18 cellular contexts compared by ENCODE assay signal in the genomic region with DNA sequence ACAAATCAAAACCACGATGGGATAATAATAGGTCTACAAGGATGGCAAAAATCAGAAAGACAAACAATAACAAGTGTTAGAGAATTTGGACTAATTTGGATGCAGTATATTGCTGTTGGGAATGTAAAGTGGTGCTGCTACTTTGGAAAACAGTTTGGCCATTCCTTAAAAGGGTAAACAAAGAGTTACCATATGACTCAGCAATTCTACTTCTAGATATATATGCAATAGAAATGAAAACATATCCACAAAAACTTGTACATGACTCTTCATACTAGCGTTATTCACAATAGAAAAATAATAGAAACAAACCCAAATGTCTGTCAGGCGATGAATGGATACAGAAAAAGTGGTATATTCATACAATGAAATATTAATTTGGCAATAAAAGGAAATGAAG. TPM values are rescaled to one million over a fixed set of nuclear protein-coding genes. Genes with fewer than 3 reads are reported as not detected.
DNase-seq lines count a peak whose midpoint lies in the region; ATAC-seq and TF ChIP-seq lines count a peak whose summit lies in the region.
"Had no signal": no experiment of that assay in that cellular context is flagged by ENCODE, and none has a peak within 500 bp of the region (broad histone marks: within the 10 kb centered on the region; RNA-seq: fewer than 3 reads in every experiment).

No MANE protein-coding gene starts in this region.

- intact Hi-C loops in activated naive CD4-positive, alpha-beta T cell treated with anti-CD3 and anti-CD28 coated beads for 36 hours (cut with micrococcal nuclease), result no loop called here
- intact Hi-C loops in gastrocnemius medialis (cut with DNase I; ENCODE audit: low total_unique reads), result no loop called here

- in situ Hi-C loops in gastrocnemius medialis (cut with MboI; ENCODE audit: low sequenced_read_pairs in 4 of 4), result no loop called here

- no peaks in the 10 kb centered on the region for H3K27me3 ChIP-seq in gastrocnemius medialis
- H3K27me3 ChIP-seq: suprapubic skin had no signal

- H3K27me3 Mint-ChIP-seq in activated naive CD4-positive, alpha-beta T cell treated with anti-CD3 and anti-CD28 coated beads, Interleukin-2, amount 10 ng/mL, durations not matched to agents 7 days and 5 days, result no peaks in the 10 kb centered on the region
- no peaks in the 10 kb centered on the region for H3K27me3 Mint-ChIP-seq in activated naive CD4-positive, alpha-beta T cell treated with anti-CD3 and anti-CD28 coated beads for 36 hours (ENCODE audit: low read depth)
- no peaks in the 10 kb centered on the region for H3K27me3 Mint-ChIP-seq in chondrocyte (ENCODE audit: low read depth)
- H3K27me3 Mint-ChIP-seq: central memory CD8-positive, alpha-beta T cell; T-helper 17 cell had no signal

- peaks cover 26% of the 10 kb centered on the region for H3K4me1 Mint-ChIP-seq in activated naive CD4-positive, alpha-beta T cell treated with anti-CD3 and anti-CD28 coated beads, Interleukin-2, amount 10 ng/mL, durations not matched to agents 7 days and 5 days
- H3K4me1 Mint-ChIP-seq in activated naive CD4-positive, alpha-beta T cell treated with anti-CD3 and anti-CD28 coated beads for 36 hours (ENCODE audit: low read depth), result no peaks in the 10 kb centered on the region
- peaks cover 14% of the 10 kb centered on the region for H3K4me1 Mint-ChIP-seq in chondrocyte (ENCODE audit: low read depth)
- H3K4me1 Mint-ChIP-seq: central memory CD8-positive, alpha-beta T cell; T-helper 17 cell had no signal

- TF ChIP-seq CTCF in chondrocyte (IDR thresholded peaks at IDR 0.05) (no peak), gastrocnemius medialis (IDR thresholded peaks at IDR 0.05 in 4 of 5, conservative IDR thresholded peaks at IDR 0.05 in 1 of 5) (no peak)

- peak overlapping the region; percentile 51 to 66 (median 59) for H3K27ac ChIP-seq in gastrocnemius medialis
- H3K27ac ChIP-seq: suprapubic skin had no signal

- no peak overlapping the region for H3K4me3 Mint-ChIP-seq in activated naive CD4-positive, alpha-beta T cell treated with anti-CD3 and anti-CD28 coated beads, Interleukin-2, amount 10 ng/mL, durations not matched to agents 7 days and 5 days
- no peak overlapping the region for H3K4me3 Mint-ChIP-seq in activated naive CD4-positive, alpha-beta T cell treated with anti-CD3 and anti-CD28 coated beads for 36 hours
- no peak overlapping the region for H3K4me3 Mint-ChIP-seq in chondrocyte (ENCODE audit: unreplicated experiment)
- H3K4me3 Mint-ChIP-seq: central memory CD8-positive, alpha-beta T cell; T-helper 17 cell; WTC11 had no signal

- H3K4me3 ChIP-seq in GM08714 (ENCODE audit: low read length) (peak overlapping the region; percentile 29; the same call in 1 of the 2 replicates), gastrocnemius medialis (no peak overlapping the region)
- H3K4me3 ChIP-seq: lung, suprapubic skin had no signal

- no peak for DNase-seq in activated naive CD4-positive, alpha-beta T cell treated with anti-CD3 and anti-CD28 coated beads, Interleukin-2, amount 10 ng/mL, durations not matched to agents 7 days and 5 days
- no peak for DNase-seq in activated naive CD4-positive, alpha-beta T cell treated with anti-CD3 and anti-CD28 coated beads for 36 hours
- DNase-seq in chondrocyte (ENCODE audit: low spot score) (no peak), gastrocnemius medialis (no peak), NCI-H1048 (lab: John Stamatoyannopoulos, UW) (no peak)
- DNase-seq: activated CD8-positive, alpha-beta memory T cell treated with anti-CD3 and anti-CD28 coated beads for 24 hours; effector memory CD4-positive, alpha-beta T cell; NCI-H1417; occipital lobe; SIG-M5; T-helper 17 cell had no signal

- peaks cover 66% of the 10 kb centered on the region for H3K36me3 Mint-ChIP-seq in activated naive CD4-positive, alpha-beta T cell treated with anti-CD3 and anti-CD28 coated beads, Interleukin-2, amount 10 ng/mL, durations not matched to agents 7 days and 5 days
- peaks cover 50% of the 10 kb centered on the region for H3K36me3 Mint-ChIP-seq in activated naive CD4-positive, alpha-beta T cell treated with anti-CD3 and anti-CD28 coated beads for 36 hours (ENCODE audit: low read depth)
- peaks cover 14% of the 10 kb centered on the region for H3K36me3 Mint-ChIP-seq in chondrocyte (ENCODE audit: low read depth)

- H3K9me3 Mint-ChIP-seq in activated naive CD4-positive, alpha-beta T cell treated with anti-CD3 and anti-CD28 coated beads, Interleukin-2, amount 10 ng/mL, durations not matched to agents 7 days and 5 days, result peaks cover 10% of the 10 kb centered on the region
- H3K9me3 Mint-ChIP-seq in activated naive CD4-positive, alpha-beta T cell treated with anti-CD3 and anti-CD28 coated beads for 36 hours, result peaks cover 3% of the 10 kb centered on the region
- no peaks in the 10 kb centered on the region for H3K9me3 Mint-ChIP-seq in chondrocyte (ENCODE audit: low read depth)
- H3K9me3 Mint-ChIP-seq: central memory CD8-positive, alpha-beta T cell had no signal

- peak overlapping the region; percentile 51 for H3K27ac Mint-ChIP-seq in activated naive CD4-positive, alpha-beta T cell treated with anti-CD3 and anti-CD28 coated beads, Interleukin-2, amount 10 ng/mL, durations not matched to agents 7 days and 5 days
- no peak overlapping the region for H3K27ac Mint-ChIP-seq in activated naive CD4-positive, alpha-beta T cell treated with anti-CD3 and anti-CD28 coated beads for 36 hours
- H3K27ac Mint-ChIP-seq in chondrocyte (ENCODE audit: unreplicated experiment), result peak overlapping the region; percentile 74
- H3K27ac Mint-ChIP-seq: T-helper 17 cell, WTC11 had no signal

- H3K36me3 ChIP-seq in gastrocnemius medialis, result peaks cover 0 to 21% of the 10 kb centered on the region in 2 donors

- CTCF ChIA-PET in activated naive CD4-positive, alpha-beta T cell treated with anti-CD3 and anti-CD28 coated beads, Interleukin-2, amount 10 ng/mL, durations not matched to agents 7 days and 5 days (lab: Charles Lee), result no interaction called here
- CTCF ChIA-PET in activated naive CD4-positive, alpha-beta T cell treated with anti-CD3 and anti-CD28 coated beads for 36 hours (lab: Charles Lee), result no interaction called here

- TF ChIP-seq POLR2A in gastrocnemius medialis (IDR thresholded peaks at IDR 0.05), result no peak

- ATAC-seq in gastrocnemius medialis, result no peak
- ATAC-seq in HG03045 (IDR thresholded peaks at IDR 0.05; ENCODE audit: unreplicated experiment), result no peak
- no peak for ATAC-seq in GM21515 (IDR thresholded peaks at IDR 0.05; ENCODE audit: unreplicated experiment)
- ATAC-seq: T-helper 17 cell had no signal

- peaks cover 0 to 4% (median 0%) of the 10 kb centered on the region in 3 donors for H3K9me3 ChIP-seq in gastrocnemius medialis
- H3K9me3 ChIP-seq: suprapubic skin had no signal

- H3K4me1 ChIP-seq in gastrocnemius medialis, result peaks cover 16 to 28% of the 10 kb centered on the region in 2 donors
- H3K4me1 ChIP-seq: suprapubic skin had no signal

RNA-seq across cellular contexts. Expression of gene JAK2, which starts 58.3 kb away (rescaled TPM):
- total RNA-seq in activated naive CD4-positive, alpha-beta T cell treated with anti-CD3 and anti-CD28 coated beads for 36 hours, result 10 to 100 TPM; 46.8 to 51.0 TPM
- 15.8 to 17.5 TPM (median 16.6 TPM) in 3 replicates for total RNA-seq in chondrocyte
- 10 to 100 TPM in 2 of 4 donors, 1 to 10 TPM in 2; 4.6 to 16.5 (median 9.0) TPM for total RNA-seq in gastrocnemius medialis
